ENCODE assay signal across 1 cellular context in the genomic region with DNA sequence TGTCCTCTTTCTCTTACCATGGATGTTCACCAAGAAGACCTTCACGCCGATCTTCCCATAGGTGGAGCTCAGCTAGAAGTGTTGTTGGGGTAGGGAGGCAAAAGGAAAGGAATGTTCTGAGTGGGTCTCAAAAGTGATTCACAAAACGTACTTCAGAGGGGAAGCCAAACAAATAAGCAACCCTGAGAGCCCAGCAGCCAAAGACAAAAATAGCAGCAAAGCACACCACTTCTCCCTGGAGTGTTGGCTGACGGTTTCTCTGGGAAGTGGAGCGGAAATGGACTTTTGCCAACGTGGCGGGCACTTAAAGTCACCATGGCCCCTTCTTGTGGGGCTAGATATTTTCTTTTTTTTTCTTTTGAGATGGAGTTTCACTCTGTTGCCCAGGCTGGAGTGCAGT.
TF ChIP-seq lines count a peak whose summit lies in the region.

No MANE protein-coding gene starts in this region.

TF ChIP-seq in HepG2, 621 proteins besides CTCF, POLR2A, EP300 and RAD21:
- TF ChIP-seq HES4 (CRISPR knock-in tag; IDR thresholded peaks at IDR 0.05; ENCODE audit: borderline replicate concordance) (no peak), JARID2 (CRISPR knock-in tag; IDR thresholded peaks at IDR 0.05; ENCODE audit: insufficient replicate concordance) (no peak), YEATS2 (CRISPR knock-in tag; IDR thresholded peaks at IDR 0.05; ENCODE audit: borderline replicate concordance) (no peak), ZNF331 (CRISPR knock-in tag; IDR thresholded peaks at IDR 0.05) (no peak), ZNF24 (IDR thresholded peaks at IDR 0.05) (no peak), FLYWCH1 (CRISPR knock-in tag; IDR thresholded peaks at IDR 0.05) (no peak)
- TF ChIP-seq, protein P1, sequence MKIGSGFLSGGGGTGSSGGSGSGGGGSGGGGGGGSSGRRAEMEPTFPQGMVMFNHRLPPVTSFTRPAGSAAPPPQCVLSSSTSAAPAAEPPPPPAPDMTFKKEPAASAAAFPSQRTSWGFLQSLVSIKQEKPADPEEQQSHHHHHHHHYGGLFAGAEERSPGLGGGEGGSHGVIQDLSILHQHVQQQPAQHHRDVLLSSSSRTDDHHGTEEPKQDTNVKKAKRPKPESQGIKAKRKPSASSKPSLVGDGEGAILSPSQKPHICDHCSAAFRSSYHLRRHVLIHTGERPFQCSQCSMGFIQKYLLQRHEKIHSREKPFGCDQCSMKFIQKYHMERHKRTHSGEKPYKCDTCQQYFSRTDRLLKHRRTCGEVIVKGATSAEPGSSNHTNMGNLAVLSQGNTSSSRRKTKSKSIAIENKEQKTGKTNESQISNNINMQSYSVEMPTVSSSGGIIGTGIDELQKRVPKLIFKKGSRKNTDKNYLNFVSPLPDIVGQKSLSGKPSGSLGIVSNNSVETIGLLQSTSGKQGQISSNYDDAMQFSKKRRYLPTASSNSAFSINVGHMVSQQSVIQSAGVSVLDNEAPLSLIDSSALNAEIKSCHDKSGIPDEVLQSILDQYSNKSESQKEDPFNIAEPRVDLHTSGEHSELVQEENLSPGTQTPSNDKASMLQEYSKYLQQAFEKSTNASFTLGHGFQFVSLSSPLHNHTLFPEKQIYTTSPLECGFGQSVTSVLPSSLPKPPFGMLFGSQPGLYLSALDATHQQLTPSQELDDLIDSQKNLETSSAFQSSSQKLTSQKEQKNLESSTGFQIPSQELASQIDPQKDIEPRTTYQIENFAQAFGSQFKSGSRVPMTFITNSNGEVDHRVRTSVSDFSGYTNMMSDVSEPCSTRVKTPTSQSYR (CRISPR knock-in tag; IDR thresholded peaks at IDR 0.05; ENCODE audit: borderline replicate concordance), result no peak
- TF ChIP-seq, protein P2, sequence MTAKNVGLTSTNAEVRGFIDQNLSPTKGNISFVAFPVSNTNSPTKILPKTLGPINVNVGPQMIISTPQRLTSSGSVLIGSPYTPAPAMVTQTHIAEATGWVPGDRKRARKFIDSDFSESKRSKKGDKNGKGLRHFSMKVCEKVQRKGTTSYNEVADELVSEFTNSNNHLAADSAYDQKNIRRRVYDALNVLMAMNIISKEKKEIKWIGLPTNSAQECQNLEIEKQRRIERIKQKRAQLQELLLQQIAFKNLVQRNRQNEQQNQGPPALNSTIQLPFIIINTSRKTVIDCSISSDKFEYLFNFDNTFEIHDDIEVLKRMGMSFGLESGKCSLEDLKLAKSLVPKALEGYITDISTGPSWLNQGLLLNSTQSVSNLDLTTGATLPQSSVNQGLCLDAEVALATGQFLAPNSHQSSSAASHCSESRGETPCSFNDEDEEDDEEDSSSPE (CRISPR knock-in tag; IDR thresholded peaks at IDR 0.05), result no peak
